In the genomic region with DNA sequence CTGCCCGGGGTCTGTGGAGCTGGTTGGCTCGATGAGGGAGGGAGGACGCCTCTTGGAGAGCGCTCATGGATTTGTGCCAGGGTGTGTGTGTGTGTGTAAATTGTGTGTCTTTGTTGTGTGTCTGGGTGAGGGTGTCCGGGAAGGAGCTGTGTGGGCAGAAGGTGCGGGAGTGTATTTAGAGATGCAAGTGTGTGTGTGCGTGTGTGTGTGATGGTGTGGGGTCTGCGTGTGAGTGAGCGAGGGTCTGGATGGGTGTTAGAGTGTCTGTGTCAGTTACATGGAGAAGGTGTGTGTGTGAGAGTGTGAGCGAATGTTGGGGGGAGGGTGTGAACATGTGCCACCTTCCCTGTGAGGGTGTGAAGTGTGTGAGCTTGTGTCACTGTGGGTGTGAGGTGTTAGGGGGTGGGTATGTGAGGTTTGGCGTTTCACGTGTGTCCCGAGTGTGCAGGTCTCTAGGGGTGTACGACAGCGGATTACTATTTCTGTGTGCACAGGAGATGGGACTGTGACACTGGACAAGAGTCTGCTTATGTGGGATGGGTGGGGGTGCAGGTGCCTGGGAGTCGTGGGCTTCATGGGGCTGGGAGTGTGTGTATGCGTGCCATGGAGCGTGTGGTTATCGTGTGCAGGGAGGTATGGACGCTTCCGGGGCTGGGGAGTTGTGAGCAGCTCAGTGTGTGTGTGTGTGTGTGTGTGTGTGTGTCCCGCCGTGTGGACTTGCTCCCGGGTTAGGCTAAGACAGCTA, we compare ENCODE assay signal across 2 cellular contexts.
TF ChIP-seq lines count a peak whose summit lies in the region.

No MANE protein-coding gene starts in this region.

TF ChIP-seq in GM23338, 12 proteins besides CTCF, POLR2A, EP300 and RAD21 (continued from another document):
- TF ChIP-seq, protein P1, sequence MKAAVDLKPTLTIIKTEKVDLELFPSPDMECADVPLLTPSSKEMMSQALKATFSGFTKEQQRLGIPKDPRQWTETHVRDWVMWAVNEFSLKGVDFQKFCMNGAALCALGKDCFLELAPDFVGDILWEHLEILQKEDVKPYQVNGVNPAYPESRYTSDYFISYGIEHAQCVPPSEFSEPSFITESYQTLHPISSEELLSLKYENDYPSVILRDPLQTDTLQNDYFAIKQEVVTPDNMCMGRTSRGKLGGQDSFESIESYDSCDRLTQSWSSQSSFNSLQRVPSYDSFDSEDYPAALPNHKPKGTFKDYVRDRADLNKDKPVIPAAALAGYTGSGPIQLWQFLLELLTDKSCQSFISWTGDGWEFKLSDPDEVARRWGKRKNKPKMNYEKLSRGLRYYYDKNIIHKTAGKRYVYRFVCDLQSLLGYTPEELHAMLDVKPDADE (IDR thresholded peaks at IDR 0.05): no peak

TF ChIP-seq in neural cell, 6 proteins besides CTCF, POLR2A, EP300 and RAD21 (continued from another document):
- TF ChIP-seq, protein P2, sequence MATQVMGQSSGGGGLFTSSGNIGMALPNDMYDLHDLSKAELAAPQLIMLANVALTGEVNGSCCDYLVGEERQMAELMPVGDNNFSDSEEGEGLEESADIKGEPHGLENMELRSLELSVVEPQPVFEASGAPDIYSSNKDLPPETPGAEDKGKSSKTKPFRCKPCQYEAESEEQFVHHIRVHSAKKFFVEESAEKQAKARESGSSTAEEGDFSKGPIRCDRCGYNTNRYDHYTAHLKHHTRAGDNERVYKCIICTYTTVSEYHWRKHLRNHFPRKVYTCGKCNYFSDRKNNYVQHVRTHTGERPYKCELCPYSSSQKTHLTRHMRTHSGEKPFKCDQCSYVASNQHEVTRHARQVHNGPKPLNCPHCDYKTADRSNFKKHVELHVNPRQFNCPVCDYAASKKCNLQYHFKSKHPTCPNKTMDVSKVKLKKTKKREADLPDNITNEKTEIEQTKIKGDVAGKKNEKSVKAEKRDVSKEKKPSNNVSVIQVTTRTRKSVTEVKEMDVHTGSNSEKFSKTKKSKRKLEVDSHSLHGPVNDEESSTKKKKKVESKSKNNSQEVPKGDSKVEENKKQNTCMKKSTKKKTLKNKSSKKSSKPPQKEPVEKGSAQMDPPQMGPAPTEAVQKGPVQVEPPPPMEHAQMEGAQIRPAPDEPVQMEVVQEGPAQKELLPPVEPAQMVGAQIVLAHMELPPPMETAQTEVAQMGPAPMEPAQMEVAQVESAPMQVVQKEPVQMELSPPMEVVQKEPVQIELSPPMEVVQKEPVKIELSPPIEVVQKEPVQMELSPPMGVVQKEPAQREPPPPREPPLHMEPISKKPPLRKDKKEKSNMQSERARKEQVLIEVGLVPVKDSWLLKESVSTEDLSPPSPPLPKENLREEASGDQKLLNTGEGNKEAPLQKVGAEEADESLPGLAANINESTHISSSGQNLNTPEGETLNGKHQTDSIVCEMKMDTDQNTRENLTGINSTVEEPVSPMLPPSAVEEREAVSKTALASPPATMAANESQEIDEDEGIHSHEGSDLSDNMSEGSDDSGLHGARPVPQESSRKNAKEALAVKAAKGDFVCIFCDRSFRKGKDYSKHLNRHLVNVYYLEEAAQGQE (IDR thresholded peaks at IDR 0.05; ENCODE audit: borderline replicate concordance): no peak
- TF ChIP-seq POLR2AphosphoS5 (IDR thresholded peaks at IDR 0.05): no peak
- TF ChIP-seq EZH2 (IDR thresholded peaks at IDR 0.05; ENCODE audit: borderline replicate concordance, insufficient read depth, low read length, poor library complexity, severe bottlenecking): no peak
- no peak for TF ChIP-seq MXI1 (conservative IDR thresholded peaks at IDR 0.05; ENCODE audit: poor library complexity, severe bottlenecking)
